Comparison of ENCODE assay signal across 17 cellular contexts in the genomic region with DNA sequence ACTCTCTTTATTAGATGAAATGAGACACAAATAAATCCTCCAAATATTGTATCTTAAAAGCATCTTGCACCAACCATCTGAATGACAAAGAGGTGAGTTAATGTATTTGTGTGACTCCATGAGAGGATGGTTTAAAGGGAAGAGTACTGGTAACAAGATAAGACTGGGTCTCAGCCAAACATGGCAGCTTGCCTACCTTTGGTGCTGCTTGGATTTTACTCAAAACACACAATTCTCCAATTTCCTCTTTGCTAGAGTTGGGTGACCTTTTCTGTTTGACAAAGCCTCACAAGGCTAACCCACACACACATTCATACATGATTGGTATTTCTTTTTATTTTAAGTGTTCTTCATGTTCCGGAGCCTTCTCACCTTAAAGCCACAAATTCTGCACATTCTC.
DNase-seq lines count a peak whose midpoint lies in the region; ATAC-seq lines count a peak whose summit lies in the region.
"Had no signal": no experiment of that assay in that cellular context is flagged by ENCODE, and none has a peak within 500 bp of the region (broad histone marks: within the 10 kb centered on the region; RNA-seq: fewer than 3 reads in every experiment).

No MANE protein-coding gene starts in this region.

- ATAC-seq in GM21528 (IDR thresholded peaks at IDR 0.05; ENCODE audit: low FRiP score, unreplicated experiment) = no peak
- ATAC-seq in GM18861 (IDR thresholded peaks at IDR 0.05; ENCODE audit: unreplicated experiment) = no peak
- ATAC-seq: GM12878 had no signal

- DNase-seq in G401 (ENCODE audit: low spot score) (peak; percentile 48), NCI-H2029 (lab: John Stamatoyannopoulos, UW) (peak; percentile 64), NCI-H2196 treated with DMSO at 0.1 percent for 48 hours (lab: John Stamatoyannopoulos, UW; ENCODE audit: unreplicated experiment) (peak; percentile 64), cerebellum (ENCODE audit: low spot score) (peak; percentile 16), activated T-cell treated with anti-CD3 and anti-CD28 coated beads for 4 hours (no peak), hypothalamus (lab: John Stamatoyannopoulos, UW) (no peak)
- DNase-seq: C1 segment of cervical spinal cord; Calu3; CD4-positive, alpha-beta memory T cell; COR-L47; DND-41; GDM1; GOT3; HFFc6 had no signal

- in situ Hi-C loops in G401 (cut with HindIII; ENCODE audit: low sequenced_read_pairs) = no loop called here

Comparison
In these comparisons a context has a peak if more than half of its experiments do, and no peak if none do; other contexts are left out.
1. DNase-seq: peak in G401 (single experiment), NCI-H2029 (single experiment), NCI-H2196 treated with DMSO at 0.1 percent for 48 hours (single experiment) and cerebellum (single experiment); none in activated T-cell treated with anti-CD3 and anti-CD28 coated beads for 4 hours (single experiment) and hypothalamus (0 of 51).